ENCODE assay signal across 16 cellular contexts in the genomic region with DNA sequence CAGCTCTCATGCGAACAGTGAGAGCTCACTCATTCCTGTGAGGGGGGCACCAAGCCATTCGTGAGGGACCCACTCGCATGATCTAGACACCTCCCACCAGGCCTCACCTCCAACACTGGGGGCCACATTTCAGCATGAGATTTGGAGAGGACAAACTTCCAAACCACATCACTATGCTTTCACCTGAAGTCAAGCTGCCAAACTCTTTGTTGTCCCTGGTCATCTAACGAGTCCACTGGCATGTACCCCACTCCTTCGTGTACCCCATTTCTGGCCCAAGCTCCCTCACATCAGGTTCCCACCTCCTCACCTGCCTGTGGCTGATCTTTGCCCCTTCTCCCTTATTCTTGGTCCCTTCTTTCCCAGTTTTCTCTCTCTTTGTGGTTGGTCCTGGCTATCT.
"Had no signal": no experiment of that assay in that cellular context is flagged by ENCODE, and none has a peak within 500 bp of the region (broad histone marks: within the 10 kb centered on the region; RNA-seq: fewer than 3 reads in every experiment).

No MANE protein-coding gene starts in this region.

- DNase-seq: activated gamma-delta T cell treated with Interleukin-2 at 50 U/mL for 16 hours; activated naive CD8-positive, alpha-beta T cell treated with anti-CD3 and anti-CD28 coated beads, Interleukin-2, amount 10 ng/mL, durations not matched to agents 7 days and 5 days; activated T-cell treated with anti-CD3 and anti-CD28 coated beads, Interleukin-2, amount 50 U/mL, for 48 hours; aorta; colonic mucosa; effector memory CD8-positive, alpha-beta T cell; naive thymus-derived CD8-positive, alpha-beta T cell; stimulated activated CD4-positive, alpha-beta T cell treated with anti-CD3 and anti-CD28 coated beads, Interleukin-4, amount 100 ng/mL, for 1 hour; stimulated activated CD8-positive, alpha-beta memory T cell treated with anti-CD3 and anti-CD28 coated beads, Interleukin-4, amount 100 ng/mL, for 48 hours; stimulated activated naive CD8-positive, alpha-beta T cell treated with anti-CD3 and anti-CD28 coated beads, Interleukin-15, amount 100 ng/mL, for 72 hours; SW 1271; testis had no signal

- H3K9me3 Mint-ChIP-seq: activated naive CD8-positive, alpha-beta T cell treated with anti-CD3 and anti-CD28 coated beads, Interleukin-2, amount 10 ng/mL, durations not matched to agents 7 days and 5 days; effector memory CD8-positive, alpha-beta T cell; naive thymus-derived CD8-positive, alpha-beta T cell; stimulated activated naive CD8-positive, alpha-beta T cell treated with anti-CD3 and anti-CD28 coated beads, Interleukin-15, amount 100 ng/mL, for 72 hours; T-helper 2 cell treated with Interferon-gamma antibody and Interleukin-4, amounts not matched to agents 5 μg/mL and 100 μg/mL, for 36 hours had no signal

- H3K27ac ChIP-seq: colonic mucosa, epithelial cell of prostate, prostate gland, SJSA1 had no signal

- H3K4me1 ChIP-seq: colonic mucosa, prostate gland, SJSA1 had no signal

- ATAC-seq: effector memory CD8-positive, alpha-beta T cell; naive thymus-derived CD8-positive, alpha-beta T cell; stimulated activated naive CD8-positive, alpha-beta T cell treated with anti-CD3 and anti-CD28 coated beads, Interleukin-15, amount 100 ng/mL, for 72 hours had no signal

- H3K36me3 Mint-ChIP-seq: activated naive CD8-positive, alpha-beta T cell treated with anti-CD3 and anti-CD28 coated beads, Interleukin-2, amount 10 ng/mL, durations not matched to agents 7 days and 5 days; naive thymus-derived CD8-positive, alpha-beta T cell had no signal

- H3K27ac Mint-ChIP-seq: activated naive CD8-positive, alpha-beta T cell treated with anti-CD3 and anti-CD28 coated beads, Interleukin-2, amount 10 ng/mL, durations not matched to agents 7 days and 5 days; effector memory CD8-positive, alpha-beta T cell; stimulated activated naive CD8-positive, alpha-beta T cell treated with anti-CD3 and anti-CD28 coated beads, Interleukin-15, amount 100 ng/mL, for 72 hours; T-helper 2 cell treated with Interferon-gamma antibody and Interleukin-4, amounts not matched to agents 5 μg/mL and 100 μg/mL, for 36 hours had no signal

- H3K27me3 ChIP-seq: colonic mucosa, SJSA1, testis had no signal

- H3K4me1 Mint-ChIP-seq: activated naive CD8-positive, alpha-beta T cell treated with anti-CD3 and anti-CD28 coated beads, Interleukin-2, amount 10 ng/mL, durations not matched to agents 7 days and 5 days; stimulated activated naive CD8-positive, alpha-beta T cell treated with anti-CD3 and anti-CD28 coated beads, Interleukin-15, amount 100 ng/mL, for 72 hours had no signal

- H3K4me3 Mint-ChIP-seq: activated naive CD8-positive, alpha-beta T cell treated with anti-CD3 and anti-CD28 coated beads, Interleukin-2, amount 10 ng/mL, durations not matched to agents 7 days and 5 days; effector memory CD8-positive, alpha-beta T cell; naive thymus-derived CD8-positive, alpha-beta T cell; stimulated activated naive CD8-positive, alpha-beta T cell treated with anti-CD3 and anti-CD28 coated beads, Interleukin-15, amount 100 ng/mL, for 72 hours; T-helper 2 cell treated with Interferon-gamma antibody and Interleukin-4, amounts not matched to agents 5 μg/mL and 100 μg/mL, for 36 hours had no signal

- H3K9me3 ChIP-seq: colonic mucosa, prostate gland, SJSA1, testis had no signal

- H3K27me3 Mint-ChIP-seq: activated naive CD8-positive, alpha-beta T cell treated with anti-CD3 and anti-CD28 coated beads, Interleukin-2, amount 10 ng/mL, durations not matched to agents 7 days and 5 days; stimulated activated naive CD8-positive, alpha-beta T cell treated with anti-CD3 and anti-CD28 coated beads, Interleukin-15, amount 100 ng/mL, for 72 hours had no signal

- H3K4me3 ChIP-seq: colonic mucosa, prostate gland, SJSA1, testis had no signal

- H3K36me3 ChIP-seq: colonic mucosa, prostate gland, SJSA1 had no signal
